In the genomic region with DNA sequence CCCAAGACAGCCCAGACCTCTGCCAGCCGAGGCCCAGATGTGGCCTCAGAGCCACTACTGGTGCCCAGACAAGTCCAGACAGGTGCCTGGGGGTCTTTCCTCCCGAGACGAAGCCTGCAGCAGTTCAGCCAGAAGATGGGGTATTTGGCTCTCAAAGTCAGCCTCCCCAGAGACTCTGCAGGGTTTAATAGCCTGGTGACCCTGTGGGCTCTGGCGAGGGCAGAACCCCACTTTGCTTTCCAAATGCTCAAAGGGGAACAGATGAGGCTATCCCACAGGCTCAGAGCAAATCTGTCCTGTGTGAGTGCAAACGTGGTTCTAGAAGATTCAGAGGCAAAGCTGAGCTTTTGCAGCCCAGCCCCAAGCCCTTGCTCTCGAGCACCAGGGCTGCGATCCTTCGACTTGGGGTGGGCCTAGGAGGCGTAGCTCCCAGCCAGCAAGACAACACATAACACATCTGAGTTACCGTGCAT, we compare ENCODE assay signal across 16 cellular contexts.
DNase-seq lines count a peak whose midpoint lies in the region; ATAC-seq, FAIRE-seq and TF ChIP-seq lines count a peak whose summit lies in the region.
"Had no signal": no experiment of that assay in that cellular context is flagged by ENCODE, and none has a peak within 500 bp of the region (broad histone marks: within the 10 kb centered on the region; RNA-seq: fewer than 3 reads in every experiment).

No MANE protein-coding gene starts in this region.

- TF ChIP-seq CTCF in H1 (IDR thresholded peaks at IDR 0.05; ENCODE audit: control extremely low read depth in 1 of 3, insufficient read depth in 1 of 3, low read depth in 1 of 3, low read length in 3 of 3) (no peak), progenitor cell of endocrine pancreas (IDR thresholded peaks at IDR 0.05; ENCODE audit: unreplicated experiment) (no peak)

- CTCF ChIA-PET in H1 (lab: Charles Lee; ENCODE audit: partially characterized antibody) = interaction anchor here (1.0 to 4.4 kb wide), 6 partner anchors 8 to 220 kb away, joined by 3 to 15 read pairs (median 5); no protein-coding TSS in a partner anchor

- POLR2A ChIA-PET in H1 (lab: Charles Lee; ENCODE audit: partially characterized antibody) = interaction anchor here (0.7 kb wide), 1 partner anchor 21 kb away, joined by 3 read pairs; no protein-coding TSS in a partner anchor

- peaks cover 24% of the 10 kb centered on the region; the same call in 1 of the 2 replicates for H4K20me1 ChIP-seq in BLaER1
- no peaks in the 10 kb centered on the region for H4K20me1 ChIP-seq in H1 (replicated peaks in 1 of 2; ENCODE audit: control insufficient read depth in 1 of 2, insufficient read depth in 2 of 2, low read length in 2 of 2)

- peak overlapping the region; percentile 94; the same call in 1 of the 2 replicates for H2BK12ac ChIP-seq in H1 (ENCODE audit: low read depth, low read length)

- peak overlapping the region; percentile 91 for H3K18ac ChIP-seq in H1 (ENCODE audit: extremely low read depth, low read length)

- ATAC-seq in GM21515 (IDR thresholded peaks at IDR 0.05; ENCODE audit: unreplicated experiment) = no peak
- no peak for ATAC-seq in HG03378 (IDR thresholded peaks at IDR 0.05; ENCODE audit: unreplicated experiment)
- no peak for ATAC-seq in HG02970 (IDR thresholded peaks at IDR 0.05; ENCODE audit: low FRiP score, unreplicated experiment)
- ATAC-seq in GM21528 (IDR thresholded peaks at IDR 0.05; ENCODE audit: low FRiP score, unreplicated experiment) = no peak
- ATAC-seq: activated T-helper 17 cell treated with anti-CD3 and anti-CD28 coated beads, Interleukin-2, amount 50 U/mL, for 72 hours had no signal

- peaks cover 45% of the 10 kb centered on the region for H3K27me3 Mint-ChIP-seq in progenitor cell of endocrine pancreas

- peak in 1 of 2 experiments; percentile 37; a peak in 1 of 4 replicates for TF ChIP-seq RAD21 in H1 (IDR thresholded peaks at IDR 0.05 in 1 of 2, conservative IDR thresholded peaks at IDR 0.05 in 1 of 2; ENCODE audit: low read depth in 2 of 2, low read length in 2 of 2)

- H2BK5ac ChIP-seq in H1 (ENCODE audit: low read depth, low read length) = peak overlapping the region; percentile 90; the same call in 1 of the 2 replicates

- TF ChIP-seq POLR2A in H1 (IDR thresholded peaks at IDR 0.05; ENCODE audit: control extremely low read depth in 1 of 2, low read depth in 2 of 2, low read length in 2 of 2) = no peak; a peak in 1 of 3 replicates

- H3K23me2 ChIP-seq in H1 (ENCODE audit: low read depth, low read length) = peaks cover 8% of the 10 kb centered on the region; the same call in 1 of the 2 replicates

- H4K8ac ChIP-seq in H1 (ENCODE audit: extremely low read depth, insufficient read depth, low read length) = peak overlapping the region; percentile 60; the same call in 1 of the 2 replicates

- peaks cover 31% of the 10 kb centered on the region for H3K27me3 ChIP-seq in BLaER1
- no peaks in the 10 kb centered on the region for H3K27me3 ChIP-seq in H1 (replicated peaks in 1 of 4; ENCODE audit: control insufficient read depth in 3 of 4, extremely low read depth in 1 of 4, insufficient read depth in 3 of 4, low read length in 3 of 4)

- peak overlapping the region; percentile 58 for H4K5ac ChIP-seq in H1 (ENCODE audit: insufficient read length, low read depth, low read length)

- H3K79me1 ChIP-seq in H1 (ENCODE audit: low read depth, low read length) = peaks cover 9% of the 10 kb centered on the region

- peak overlapping the region; percentile 23 for H3K23ac ChIP-seq in H1 (ENCODE audit: insufficient read length)

- peak overlapping the region; percentile 95; the same call in 1 of the 2 replicates for H2BK20ac ChIP-seq in H1 (ENCODE audit: low read length)

- peaks cover 77% of the 10 kb centered on the region for H3K4me1 ChIP-seq in BLaER1
- H3K4me1 ChIP-seq in H1 (replicated peaks in 1 of 4; ENCODE audit: control insufficient read depth in 3 of 4, insufficient read depth in 4 of 4, low read length in 3 of 4) = peaks cover 21 to 60% (median 42%) of the 10 kb centered on the region in 4 experiments

- no peak overlapping the region; the same call in 1 of the 2 replicates for H3K9ac ChIP-seq in BLaER1
- H3K9ac ChIP-seq in H1 (replicated peaks in 1 of 4; ENCODE audit: extremely low read depth in 1 of 4, low read depth in 3 of 4, low read length in 3 of 4) = peak overlapping the region in 2 of 4 experiments; percentile 20 to 34; a peak in 3 of 7 replicates

- H2AFZ ChIP-seq in H1 (ENCODE audit: low read length) = no peak overlapping the region

- peak overlapping the region; percentile 3 for H3K56ac ChIP-seq in H1 (replicated peaks; ENCODE audit: insufficient read length, low read depth, low read length)

- peak overlapping the region; percentile 94 for H3K4me2 ChIP-seq in BLaER1
- H3K4me2 ChIP-seq in H1 (ENCODE audit: insufficient read depth in 1 of 2, low read depth in 2 of 2, low read length in 2 of 2) = peak overlapping the region in 1 of 2 experiments; percentile 30; a peak in 1 of 4 replicates

- FAIRE-seq in H1 (lab: Jason Lieb, UNC) = no peak

- H2BK15ac ChIP-seq in H1 (ENCODE audit: low read length) = no peak overlapping the region

- H3K4ac ChIP-seq in H1 (replicated peaks; ENCODE audit: insufficient read length, low read depth, low read length) = peak overlapping the region; percentile 12

- H3K14ac ChIP-seq in H1 (ENCODE audit: insufficient read length) = no peak overlapping the region

- H3K36me3 ChIP-seq in BLaER1 = no peaks in the 10 kb centered on the region
- no peaks in the 10 kb centered on the region for H3K36me3 ChIP-seq in H1 (ENCODE audit: control insufficient read depth in 2 of 4, insufficient read depth in 4 of 4, low read length in 3 of 4)
- H3K36me3 ChIP-seq: upper lobe of left lung had no signal

- WGBS in H1 (ENCODE audit: extremely low coverage in 1 of 2, insufficient coverage in 1 of 2, insufficient read length in 1 of 2, insufficient replicate concordance in 2 of 2, low coverage in 1 of 2, low lambda C conversion rate in 2 of 2, missing lambda C conversion rate in 1 of 2), 2 experiments = 78% methylated on average over 10 of the region's 10 CpGs; no CpG with 5 or more reads in 1 of the 2 experiments

- peak overlapping the region; percentile 74 for H2BK120ac ChIP-seq in H1 (replicated peaks; ENCODE audit: low read depth, low read length)

- peaks cover 45% of the 10 kb centered on the region for H3K4me1 Mint-ChIP-seq in progenitor cell of endocrine pancreas (ENCODE audit: low read depth)

- no peaks in the 10 kb centered on the region for H3K36me3 Mint-ChIP-seq in progenitor cell of endocrine pancreas (ENCODE audit: insufficient read depth)
- H3K36me3 Mint-ChIP-seq: naive B cell had no signal

- H3K4me3 Mint-ChIP-seq in progenitor cell of endocrine pancreas (ENCODE audit: low read depth) = no peak overlapping the region
- H3K4me3 Mint-ChIP-seq: activated T-helper 17 cell treated with anti-CD3 and anti-CD28 coated beads, Interleukin-2, amount 50 U/mL, for 72 hours; B cell had no signal

- peak overlapping the region; percentile 82 for H4K91ac ChIP-seq in H1 (replicated peaks; ENCODE audit: insufficient read length, low read length)

- peak overlapping the region; percentile 24 for H3K27ac Mint-ChIP-seq in progenitor cell of endocrine pancreas
- H3K27ac Mint-ChIP-seq: activated T-helper 17 cell treated with anti-CD3 and anti-CD28 coated beads, Interleukin-2, amount 50 U/mL, for 72 hours; B cell had no signal

- H3K9me3 Mint-ChIP-seq in progenitor cell of endocrine pancreas (ENCODE audit: low read depth) = no peaks in the 10 kb centered on the region
- H3K9me3 Mint-ChIP-seq: activated T-helper 17 cell treated with anti-CD3 and anti-CD28 coated beads, Interleukin-2, amount 50 U/mL, for 72 hours; naive B cell had no signal

- H3K79me2 ChIP-seq in H1 (ENCODE audit: control insufficient read depth in 1 of 2, insufficient read depth in 2 of 2, low read length in 2 of 2) = peaks cover 3 to 71% of the 10 kb centered on the region in 2 experiments; a peak in 3 of 4 replicates

- peak overlapping the region; percentile 82 for H2AK5ac ChIP-seq in H1 (ENCODE audit: low read depth, low read length)

- H3K27ac ChIP-seq in BLaER1 = 0 out of 2 replicates have a peak overlapping the region, but pooled peaks have one; percentile 6
- H3K27ac ChIP-seq in H1 (ENCODE audit: low read depth, low read length) = peak overlapping the region; percentile 50; the same call in 1 of the 2 replicates
- H3K27ac ChIP-seq: HL-60, upper lobe of left lung had no signal

- H3K9me3 ChIP-seq in BLaER1 (no peaks in the 10 kb centered on the region), H1 (ENCODE audit: insufficient read depth in 2 of 2, low read depth in 1 of 2, low read length in 1 of 2) (no peaks in the 10 kb centered on the region)
- H3K9me3 ChIP-seq: upper lobe of left lung had no signal

- DNase-seq in LHCN-M2 (ENCODE audit: low read depth) (peak; percentile 31), H1 (ENCODE audit: low read depth in 1 of 2, low spot score in 2 of 2) (no peak), progenitor cell of endocrine pancreas (ENCODE audit: low spot score, unreplicated experiment) (no peak)
- DNase-seq: GDM1; naive B cell; NCI-H146; stimulated activated CD4-positive, alpha-beta T cell treated with anti-CD3 and anti-CD28 coated beads, Interleukin-4, amount 100 ng/mL, for 4 hours; upper lobe of left lung had no signal

- H3K4me3 ChIP-seq in BLaER1 (no peak overlapping the region), H1 (ENCODE audit: extremely low read depth in 1 of 4, insufficient read depth in 2 of 4, low read depth in 3 of 4, low read length in 4 of 4) (no peak overlapping the region)
- H3K4me3 ChIP-seq: upper lobe of left lung had no signal

- no peak for TF ChIP-seq EP300 in H1 (IDR thresholded peaks at IDR 0.05; ENCODE audit: borderline replicate concordance in 1 of 2, low read depth in 2 of 2, low read length in 2 of 2)

TF ChIP-seq in H1, 55 proteins besides CTCF, POLR2A, EP300 and RAD21:
- TF ChIP-seq RNF2 (IDR thresholded peaks at IDR 0.05; ENCODE audit: borderline replicate concordance, low read depth, low read length, missing control alignments, poor library complexity, severe bottlenecking) (no peak), RBBP5 (IDR thresholded peaks at IDR 0.05; ENCODE audit: borderline replicate concordance, low read depth, low read length) (0 out of 2 replicates have a peak, but pooled peaks have one; percentile 22)
